3 cellular contexts compared by ENCODE assay signal in the genomic region with DNA sequence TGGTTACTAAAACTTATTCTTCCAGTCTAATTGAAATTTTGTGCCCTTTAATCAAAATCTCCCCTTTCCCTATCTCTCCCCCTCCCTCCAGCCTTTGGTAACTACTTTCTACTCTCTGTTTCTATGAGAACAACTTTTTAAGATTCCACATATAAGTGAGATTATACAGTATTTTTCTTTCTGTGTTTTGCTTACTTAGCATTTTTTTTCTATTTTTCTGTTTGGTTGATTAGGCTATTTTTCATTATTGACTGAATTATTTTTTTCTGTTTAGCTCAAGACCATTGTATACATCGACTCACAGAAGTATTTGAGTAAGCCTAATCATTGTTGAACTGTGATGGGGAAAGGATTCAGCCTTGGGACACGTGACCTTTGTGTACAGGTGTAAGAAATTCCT.
TF ChIP-seq lines count a peak whose summit lies in the region.

No MANE protein-coding gene starts in this region.

TF ChIP-seq in HepG2, 621 proteins besides CTCF, POLR2A, EP300 and RAD21:
- no peak for TF ChIP-seq KDM5B (CRISPR knock-in tag; IDR thresholded peaks at IDR 0.05; ENCODE audit: borderline replicate concordance)
- TF ChIP-seq MED1 (CRISPR knock-in tag; IDR thresholded peaks at IDR 0.05): no peak
- peak; percentile 86 for TF ChIP-seq MAFF (IDR thresholded peaks at IDR 0.05; ENCODE audit: low read depth, low read length)
- TF ChIP-seq, protein P1, sequence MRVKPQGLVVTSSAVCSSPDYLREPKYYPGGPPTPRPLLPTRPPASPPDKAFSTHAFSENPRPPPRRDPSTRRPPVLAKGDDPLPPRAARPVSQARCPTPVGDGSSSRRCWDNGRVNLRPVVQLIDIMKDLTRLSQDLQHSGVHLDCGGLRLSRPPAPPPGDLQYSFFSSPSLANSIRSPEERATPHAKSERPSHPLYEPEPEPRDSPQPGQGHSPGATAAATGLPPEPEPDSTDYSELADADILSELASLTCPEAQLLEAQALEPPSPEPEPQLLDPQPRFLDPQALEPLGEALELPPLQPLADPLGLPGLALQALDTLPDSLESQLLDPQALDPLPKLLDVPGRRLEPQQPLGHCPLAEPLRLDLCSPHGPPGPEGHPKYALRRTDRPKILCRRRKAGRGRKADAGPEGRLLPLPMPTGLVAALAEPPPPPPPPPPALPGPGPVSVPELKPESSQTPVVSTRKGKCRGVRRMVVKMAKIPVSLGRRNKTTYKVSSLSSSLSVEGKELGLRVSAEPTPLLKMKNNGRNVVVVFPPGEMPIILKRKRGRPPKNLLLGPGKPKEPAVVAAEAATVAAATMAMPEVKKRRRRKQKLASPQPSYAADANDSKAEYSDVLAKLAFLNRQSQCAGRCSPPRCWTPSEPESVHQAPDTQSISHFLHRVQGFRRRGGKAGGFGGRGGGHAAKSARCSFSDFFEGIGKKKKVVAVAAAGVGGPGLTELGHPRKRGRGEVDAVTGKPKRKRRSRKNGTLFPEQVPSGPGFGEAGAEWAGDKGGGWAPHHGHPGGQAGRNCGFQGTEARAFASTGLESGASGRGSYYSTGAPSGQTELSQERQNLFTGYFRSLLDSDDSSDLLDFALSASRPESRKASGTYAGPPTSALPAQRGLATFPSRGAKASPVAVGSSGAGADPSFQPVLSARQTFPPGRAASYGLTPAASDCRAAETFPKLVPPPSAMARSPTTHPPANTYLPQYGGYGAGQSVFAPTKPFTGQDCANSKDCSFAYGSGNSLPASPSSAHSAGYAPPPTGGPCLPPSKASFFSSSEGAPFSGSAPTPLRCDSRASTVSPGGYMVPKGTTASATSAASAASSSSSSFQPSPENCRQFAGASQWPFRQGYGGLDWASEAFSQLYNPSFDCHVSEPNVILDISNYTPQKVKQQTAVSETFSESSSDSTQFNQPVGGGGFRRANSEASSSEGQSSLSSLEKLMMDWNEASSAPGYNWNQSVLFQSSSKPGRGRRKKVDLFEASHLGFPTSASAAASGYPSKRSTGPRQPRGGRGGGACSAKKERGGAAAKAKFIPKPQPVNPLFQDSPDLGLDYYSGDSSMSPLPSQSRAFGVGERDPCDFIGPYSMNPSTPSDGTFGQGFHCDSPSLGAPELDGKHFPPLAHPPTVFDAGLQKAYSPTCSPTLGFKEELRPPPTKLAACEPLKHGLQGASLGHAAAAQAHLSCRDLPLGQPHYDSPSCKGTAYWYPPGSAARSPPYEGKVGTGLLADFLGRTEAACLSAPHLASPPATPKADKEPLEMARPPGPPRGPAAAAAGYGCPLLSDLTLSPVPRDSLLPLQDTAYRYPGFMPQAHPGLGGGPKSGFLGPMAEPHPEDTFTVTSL (CRISPR knock-in tag; IDR thresholded peaks at IDR 0.05; ENCODE audit: borderline replicate concordance): no peak
- no peak for TF ChIP-seq DR1 (CRISPR knock-in tag; IDR thresholded peaks at IDR 0.05)
- peak; percentile 58 to 89; a peak in 3 of 4 replicates for TF ChIP-seq MAFK (conservative IDR thresholded peaks at IDR 0.05 in 1 of 2, IDR thresholded peaks at IDR 0.05 in 1 of 2; ENCODE audit: low read length in 2 of 2)
- no peak for TF ChIP-seq HES4 (CRISPR knock-in tag; IDR thresholded peaks at IDR 0.05; ENCODE audit: borderline replicate concordance)
- TF ChIP-seq CREB1 (IDR thresholded peaks at IDR 0.05): no peak
- TF ChIP-seq CREB1 (CRISPR knock-in tag; IDR thresholded peaks at IDR 0.05): no peak
- TF ChIP-seq KMT2A (CRISPR knock-in tag; IDR thresholded peaks at IDR 0.05): no peak
- no peak for TF ChIP-seq KDM5A (IDR thresholded peaks at IDR 0.05; ENCODE audit: borderline replicate concordance, low read length)
- no peak for TF ChIP-seq ZNF850 (CRISPR knock-in tag; conservative IDR thresholded peaks at IDR 0.05)

TF ChIP-seq in IMR-90, 13 proteins besides CTCF, POLR2A, EP300 and RAD21:
- peak; percentile 96 for TF ChIP-seq MAFK (IDR thresholded peaks at IDR 0.05; ENCODE audit: low read depth, low read length)
- TF ChIP-seq CHD1 (IDR thresholded peaks at IDR 0.05; ENCODE audit: low read depth, low read length): no peak

TF ChIP-seq in K562, 482 proteins besides CTCF, POLR2A, EP300 and RAD21:
- peak; percentile 80 for TF ChIP-seq MAFF (IDR thresholded peaks at IDR 0.05; ENCODE audit: low read length)
- no peak for TF ChIP-seq MCM3 (IDR thresholded peaks at IDR 0.05)
- peak; percentile 86 for TF ChIP-seq MAFG (tag; conservative IDR thresholded peaks at IDR 0.05)
- no peak for TF ChIP-seq YY1 (IDR thresholded peaks at IDR 0.05; ENCODE audit: borderline replicate concordance in 1 of 3, control insufficient read depth in 1 of 3, extremely low read depth in 1 of 3, insufficient read depth in 3 of 3, insufficient read length in 1 of 3, insufficient replicate concordance in 2 of 3, low read depth in 1 of 3, low read length in 2 of 3)
- TF ChIP-seq ZNF316 (IDR thresholded peaks at IDR 0.05): peak; percentile 96
- TF ChIP-seq ATF1 (CRISPR knock-in tag; IDR thresholded peaks at IDR 0.05): no peak
- no peak for TF ChIP-seq ATF1 (tag; IDR thresholded peaks at IDR 0.05)
- peak; percentile 86 for TF ChIP-seq C11orf30 (IDR thresholded peaks at IDR 0.05; ENCODE audit: low read depth)
- TF ChIP-seq MAFK (IDR thresholded peaks at IDR 0.05; ENCODE audit: low read length): peak; percentile 80
